ENCODE assay signal across 8 cellular contexts in genomic region chr14:23302290-23303225, GRCh38. TPM values are rescaled to one million over a fixed set of nuclear protein-coding genes. Genes with fewer than 3 reads are reported as not detected.
DNase-seq lines count a peak whose midpoint lies in the region; ATAC-seq and TF ChIP-seq lines count a peak whose summit lies in the region.

TSS of gene PPP1R3E (minus strand) at chr14:23302859. CDS start at chr14:23302576, 283 bp downstream.

- TF ChIP-seq POLR2A in adrenal gland (IDR thresholded peaks at IDR 0.05), result peak in 1 of 2 donors; percentile 56

- H3K4me2 ChIP-seq in hepatocyte, result peak within 1 kb of the TSS; percentile 88

- 2 to 3% (median 2%) methylated on average over 25 to 81 of the region's 81 CpGs for WGBS in adrenal gland, 4 donors
- WGBS in hepatocyte (ENCODE audit: low lambda C conversion rate, missing lambda C conversion rate), result 7% methylated on average over 54 of the region's 81 CpGs

- ATAC-seq in HG02588 (IDR thresholded peaks at IDR 0.05; ENCODE audit: unreplicated experiment) (peak; percentile 30), GM18520 (IDR thresholded peaks at IDR 0.05; ENCODE audit: unreplicated experiment) (no peak)

- peak within 1 kb of the TSS in 3 of 4 donors; percentile 12 to 64 (median 34) for H3K4me3 ChIP-seq in adrenal gland
- H3K4me3 ChIP-seq in hepatocyte, result peak within 1 kb of the TSS; percentile 57
- peak within 1 kb of the TSS; percentile 57 for H3K4me3 ChIP-seq in retinal pigment epithelial cell (ENCODE audit: low read length)

- H3K27me3 ChIP-seq in adrenal gland (no peaks in the 10 kb centered on the region), hepatocyte (no peaks in the 10 kb centered on the region)

- H3K79me2 ChIP-seq in hepatocyte, result peaks cover 21% of the 10 kb centered on the region

- H4K20me1 ChIP-seq in hepatocyte (ENCODE audit: insufficient read depth, poor library complexity, severe bottlenecking), result no peaks in the 10 kb centered on the region

- DNase-seq in GM10248 (ENCODE audit: extremely low spot score) (peak; percentile 76), NCI-H1105 treated with DMSO at 0.1 percent for 48 hours (lab: John Stamatoyannopoulos, UW) (peak; percentile 64), adrenal gland (peak; percentile 74 to 89 (median 79)), hepatocyte (ENCODE audit: low spot score) (peak; percentile 85), retinal pigment epithelial cell (ENCODE audit: low read depth) (no peak)

- no peaks in the 10 kb centered on the region for H3K9me3 ChIP-seq in adrenal gland (replicated peaks in 1 of 3)
- no peaks in the 10 kb centered on the region for H3K9me3 ChIP-seq in hepatocyte (ENCODE audit: low read depth)

- CTCF ChIA-PET in GM10248 (lab: Yijun Ruan, JAX), result interaction anchor here (1.2 to 16.2 kb wide), 18 partner anchors 8 to 234 kb away, joined by 3 to 136 read pairs (median 7); partner anchors contain the start of genes CEBPE, HOMEZ and PABPN1

- H3K9me2 ChIP-seq in hepatocyte (replicated peaks; ENCODE audit: insufficient read depth), result no peaks in the 10 kb centered on the region

- H3K27ac ChIP-seq in adrenal gland, result peak within 1 kb of the TSS; percentile 82 to 99 (median 97)
- peak within 1 kb of the TSS; percentile 90 for H3K27ac ChIP-seq in hepatocyte

- POLR2A ChIA-PET in GM10248 (lab: Yijun Ruan, JAX), result interaction anchor here (0.6 to 3.1 kb wide), 5 partner anchors 16 to 182 kb away, joined by 3 to 26 read pairs (median 3); partner anchors contain the start of genes HOMEZ and PABPN1

- H2AFZ ChIP-seq in hepatocyte, result peak within 1 kb of the TSS; percentile 73

- intact Hi-C loops in T-helper 1 cell treated with Interleukin-12 subunit alpha and Interleukin-12 subunit beta and Interleukin-4 antibody, amounts not matched to agents 30 ng/mL and 1 ng/mL, for 36 hours (cut with micrococcal nuclease), result loop anchor here (1.0 to 10.0 kb wide), 5 partner anchors 473 to 1920 kb away; partner anchors contain the start of genes EMC9, METTL3, MRPL52 and PSME2
- intact Hi-C loops in adrenal gland (cut with DNase I), result no loop called here

- peaks cover 25 to 30% of the 10 kb centered on the region in 2 donors for H3K4me1 ChIP-seq in adrenal gland (replicated peaks in 1 of 2)
- H3K4me1 ChIP-seq in hepatocyte (ENCODE audit: insufficient read depth), result peaks cover 25% of the 10 kb centered on the region

- H3K36me3 ChIP-seq in adrenal gland (replicated peaks in 1 of 2) (peaks cover 0 to 5% of the 10 kb centered on the region in 2 donors), hepatocyte (replicated peaks; ENCODE audit: insufficient read depth, low read depth) (no peaks in the 10 kb centered on the region)

- TF ChIP-seq CTCF in GM10248 (IDR thresholded peaks at IDR 0.05; ENCODE audit: control extremely low read depth, extremely low read depth, low read depth, missing control alignments) (no peak), adrenal gland (IDR thresholded peaks at IDR 0.05) (no peak), hepatocyte (IDR thresholded peaks at IDR 0.05; ENCODE audit: poor library complexity) (no peak), retinal pigment epithelial cell (conservative IDR thresholded peaks at IDR 0.05; ENCODE audit: low read depth, low read length) (no peak)

RNA-seq across cellular contexts. Expression of gene PPP1R3E, which starts in this region (rescaled TPM):
- total RNA-seq in T-helper 1 cell treated with Interleukin-12 subunit alpha and Interleukin-12 subunit beta and Interleukin-4 antibody, amounts not matched to agents 30 ng/mL and 1 ng/mL, for 36 hours, result 23.5 and 26.6 TPM in 2 replicates
- total RNA-seq in adrenal gland (10 to 100 TPM in 4 of 8 donors, 1 to 10 TPM in 4; 2.2 to 16.6 (median 11.1) TPM), hepatocyte (3.9 and 6.1 TPM in 2 replicates)
- polyA plus RNA-seq in adrenal gland (10 to 100 TPM; 16.8 to 82.8 (median 29.1) TPM), hepatocyte (4.6 and 4.8 TPM in 2 replicates)
